Comparison of ENCODE assay signal across 8 cellular contexts in the genomic region with DNA sequence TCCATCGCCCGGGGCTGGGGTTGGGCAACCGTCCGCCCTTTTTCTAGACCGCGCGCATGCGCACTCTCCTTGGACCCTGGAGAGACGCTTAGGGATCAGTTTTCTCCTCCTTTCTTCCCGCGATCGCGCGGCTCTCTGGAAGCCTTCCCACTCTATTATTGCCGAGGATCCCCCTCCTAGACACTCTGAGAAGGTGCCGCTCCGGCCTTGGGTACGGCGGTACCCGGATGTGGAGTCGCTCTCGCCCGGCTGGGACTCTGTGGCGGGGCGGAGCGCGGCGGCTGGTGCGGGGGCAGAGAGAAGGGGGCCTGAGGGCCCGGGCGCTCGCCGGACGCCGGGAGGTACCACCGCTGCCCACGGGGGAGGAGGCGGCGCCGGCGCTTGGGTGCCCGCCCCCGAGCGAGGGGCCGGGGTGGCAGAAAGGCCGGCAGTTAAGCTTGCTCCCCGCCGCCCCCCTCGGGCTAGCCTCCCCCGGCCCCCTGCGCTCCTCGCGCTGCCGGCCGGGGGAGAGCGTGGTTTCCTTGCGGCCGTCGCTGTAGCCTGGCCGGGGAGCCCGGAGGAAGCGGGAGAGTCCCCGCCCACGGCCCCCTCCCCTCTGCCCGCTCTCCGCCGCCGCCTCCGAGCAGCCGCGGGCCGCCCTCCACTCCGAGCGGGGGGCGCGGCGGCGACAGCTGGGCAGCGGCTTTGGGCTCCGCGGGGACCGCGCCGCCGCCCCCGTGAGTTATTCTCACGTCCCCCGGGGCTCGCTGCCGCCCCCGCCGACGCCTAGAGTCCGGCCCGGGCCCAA. TPM values are rescaled to one million over a fixed set of nuclear protein-coding genes. Genes with fewer than 3 reads are reported as not detected.
DNase-seq lines count a peak whose midpoint lies in the region; ATAC-seq, FAIRE-seq and TF ChIP-seq lines count a peak whose summit lies in the region.

A gene (plus strand): TSS at position 69 of the 787 bp plus-strand sequence. CDS start 792 bp downstream, outside the sequence.

- peak within 1 kb of the TSS; percentile 86 for H2AFZ ChIP-seq in smooth muscle cell (ENCODE audit: low read depth)

- ATAC-seq in HG02571 (IDR thresholded peaks at IDR 0.05; ENCODE audit: unreplicated experiment), result peak; percentile 56

- H3K27me3 ChIP-seq in bronchial epithelial cell (ENCODE audit: control insufficient read depth, insufficient read depth, low read length) (no peaks in the 10 kb centered on the region), smooth muscle cell (ENCODE audit: low read depth) (no peaks in the 10 kb centered on the region)

- DNase-seq in NCI-H2081 (lab: John Stamatoyannopoulos, UW) (peak; percentile 97), NCI-H2081 treated with DMSO at 0.1 percent for 48 hours (lab: John Stamatoyannopoulos, UW) (no peak), NCI-H1105 treated with DMSO at 0.1 percent for 48 hours (lab: John Stamatoyannopoulos, UW) (peak; percentile 97), T-helper 22 cell (ENCODE audit: low read depth) (peak; percentile 43), bronchial epithelial cell (ENCODE audit: low read depth) (no peak), iPS-NIHi11 (ENCODE audit: low spot score) (peak; percentile 76), smooth muscle cell (lab: John Stamatoyannopoulos, UW; ENCODE audit: unreplicated experiment) (peak; percentile 97)

- peak within 1 kb of the TSS; percentile 97 for H3K27ac ChIP-seq in smooth muscle cell (ENCODE audit: low read depth)

- H3K4me1 ChIP-seq in smooth muscle cell (ENCODE audit: low read depth), result peaks cover 27% of the 10 kb centered on the region

- H3K4me3 ChIP-seq in bronchial epithelial cell (ENCODE audit: low read depth, low read length) (peak within 1 kb of the TSS; percentile 98), smooth muscle cell (peak within 1 kb of the TSS; percentile 85)

- no peaks in the 10 kb centered on the region for H3F3A ChIP-seq in smooth muscle cell (ENCODE audit: low read depth)

- peaks cover 45% of the 10 kb centered on the region for H4K20me1 ChIP-seq in smooth muscle cell (ENCODE audit: low read depth)

- TF ChIP-seq CTCF in bronchial epithelial cell (IDR thresholded peaks at IDR 0.05; ENCODE audit: insufficient read depth, low read length, severe bottlenecking) (no peak), smooth muscle cell (IDR thresholded peaks at IDR 0.05; ENCODE audit: borderline replicate concordance, insufficient read depth, poor library complexity, severe bottlenecking) (no peak)

- peak within 1 kb of the TSS; percentile 97 for H3K4me2 ChIP-seq in smooth muscle cell

- peak within 1 kb of the TSS; percentile 95 for H3K9ac ChIP-seq in smooth muscle cell (ENCODE audit: low read depth)

- WGBS in smooth muscle cell (ENCODE audit: low lambda C conversion rate), result 1% methylated on average over 27 of the region's 95 CpGs

- H3K36me3 ChIP-seq in bronchial epithelial cell (ENCODE audit: control insufficient read depth, insufficient read depth, low read length) (no peaks in the 10 kb centered on the region), smooth muscle cell (ENCODE audit: low read depth) (no peaks in the 10 kb centered on the region)

- no peak for FAIRE-seq in bronchial epithelial cell (lab: Jason Lieb, UNC)

- H3K9me3 ChIP-seq in smooth muscle cell (replicated peaks; ENCODE audit: low read depth), result no peaks in the 10 kb centered on the region

- H3K79me2 ChIP-seq in smooth muscle cell (ENCODE audit: low read depth), result peaks cover 46% of the 10 kb centered on the region

RNA-seq across cellular contexts. Expression of the gene that starts here (rescaled TPM):
- total RNA-seq in bronchial epithelial cell (82.3 and 95.3 TPM in 2 replicates), smooth muscle cell (69.1 and 96.2 TPM in 2 replicates)
- polyA plus RNA-seq in smooth muscle cell, result 9.2 and 10.8 TPM in 2 replicates

Comparison
In these comparisons a context has a peak if more than half of its experiments do, and no peak if none do; other contexts are left out.
1. DNase-seq: peak in NCI-H2081 (2 of 2), NCI-H1105 treated with DMSO at 0.1 percent for 48 hours (single experiment), T-helper 22 cell (single experiment), iPS-NIHi11 (single experiment) and smooth muscle cell (single experiment); none in NCI-H2081 treated with DMSO at 0.1 percent for 48 hours (single experiment) and bronchial epithelial cell (single experiment).